Comparison of ENCODE assay signal across 28 cellular contexts in genomic region chr2:44398243-44398897, GRCh38. TPM values are rescaled to one million over a fixed set of nuclear protein-coding genes. Genes with fewer than 3 reads are reported as not detected.
DNase-seq lines count a peak whose midpoint lies in the region; ATAC-seq, FAIRE-seq and TF ChIP-seq lines count a peak whose summit lies in the region.
"Had no signal": no experiment of that assay in that cellular context is flagged by ENCODE, and none has a peak within 500 bp of the region (broad histone marks: within the 10 kb centered on the region; RNA-seq: fewer than 3 reads in every experiment).

No MANE protein-coding gene starts in this region.

- H2BK5ac ChIP-seq in mesenchymal stem cell (ENCODE audit: low read depth, low read length, poor library complexity, severe bottlenecking), result no peak overlapping the region

- ATAC-seq in K562 (no peak), HG02571 (IDR thresholded peaks at IDR 0.05; ENCODE audit: unreplicated experiment) (no peak)
- no peak for ATAC-seq in activated CD8-positive, alpha-beta memory T cell treated with anti-CD3 and anti-CD28 coated beads, Interleukin-2, amount 10 ng/mL, durations not matched to agents 7 days and 5 days
- ATAC-seq: activated CD4-positive, CD25-positive, alpha-beta regulatory T cell treated with anti-CD3 and anti-CD28 coated beads, Interleukin-2, amount 50 U/mL, for 24 hours; left cardiac atrium; stimulated activated effector memory CD8-positive, alpha-beta T cell treated with anti-CD3 and anti-CD28 coated beads, Interleukin-12 subunit alpha, Interleukin-12 subunit beta, amount 100 ng/mL, for 72 hours had no signal

- peaks cover 28% of the 10 kb centered on the region for H3K4me1 Mint-ChIP-seq in HFFc6 (ENCODE audit: low read depth)
- H3K4me1 Mint-ChIP-seq in activated CD8-positive, alpha-beta memory T cell treated with anti-CD3 and anti-CD28 coated beads, Interleukin-2, amount 10 ng/mL, durations not matched to agents 7 days and 5 days, result peaks cover 4% of the 10 kb centered on the region
- H3K4me1 Mint-ChIP-seq in activated T-helper 2 cell treated with anti-CD3 and anti-CD28 coated beads, Interferon-gamma antibody, Interleukin-2, Interleukin-4, amounts not matched to agents 10 μg/mL and 5 μg/mL and 100 μg/mL, durations not matched to agents 14 hours and 24 hours and 36 hours (ENCODE audit: low read depth), result no peaks in the 10 kb centered on the region
- H3K4me1 Mint-ChIP-seq: stimulated activated effector memory CD8-positive, alpha-beta T cell treated with anti-CD3 and anti-CD28 coated beads, Interleukin-12 subunit alpha, Interleukin-12 subunit beta, amount 100 ng/mL, for 72 hours had no signal

- no peaks in the 10 kb centered on the region for H3K4me1 ChIP-seq in K562 (replicated peaks in 1 of 2; ENCODE audit: control insufficient read depth in 2 of 2, insufficient read depth in 2 of 2, low read length in 2 of 2)
- H3K4me1 ChIP-seq in mesenchymal stem cell (ENCODE audit: control insufficient read depth, insufficient read depth, low read depth, low read length), result no peaks in the 10 kb centered on the region
- H3K4me1 ChIP-seq: suprapubic skin had no signal

- intact Hi-C loops in K562 (cut with micrococcal nuclease), result loop anchor here (5.0 kb wide), 1 partner anchor 574 kb away; no protein-coding TSS in a partner anchor
- intact Hi-C loops in activated T-helper 2 cell treated with anti-CD3 and anti-CD28 coated beads, Interferon-gamma antibody, Interleukin-2, Interleukin-4, amounts not matched to agents 10 μg/mL and 5 μg/mL and 100 μg/mL, durations not matched to agents 14 hours and 24 hours and 36 hours (cut with micrococcal nuclease), result no loop called here

- POLR2A ChIA-PET in K562 (lab: Yijun Ruan, JAX), result interaction anchor here (1.2 kb wide), 1 partner anchor 9 kb away, joined by 3 read pairs; no protein-coding TSS in a partner anchor

- no peak for TF ChIP-seq EP300 in K562 (IDR thresholded peaks at IDR 0.05; ENCODE audit: low read length)

- no peak overlapping the region for H2BK15ac ChIP-seq in mesenchymal stem cell (ENCODE audit: low read depth, poor library complexity, severe bottlenecking)

- no peaks in the 10 kb centered on the region for H3K9me3 Mint-ChIP-seq in HFFc6
- no peaks in the 10 kb centered on the region for H3K9me3 Mint-ChIP-seq in activated CD8-positive, alpha-beta memory T cell treated with anti-CD3 and anti-CD28 coated beads, Interleukin-2, amount 10 ng/mL, durations not matched to agents 7 days and 5 days (ENCODE audit: low read depth)
- H3K9me3 Mint-ChIP-seq in activated T-helper 2 cell treated with anti-CD3 and anti-CD28 coated beads, Interferon-gamma antibody, Interleukin-2, Interleukin-4, amounts not matched to agents 10 μg/mL and 5 μg/mL and 100 μg/mL, durations not matched to agents 14 hours and 24 hours and 36 hours, result no peaks in the 10 kb centered on the region
- H3K9me3 Mint-ChIP-seq: activated CD4-positive, alpha-beta memory T cell treated with anti-CD3 and anti-CD28 coated beads for 36 hours; dendritic cell treated with granulocyte-macrophage colony-stimulating factor and Interleukin-4, amounts not matched to agents 40 ng/mL and 50 ng/mL, for 4 days; stimulated activated effector memory CD8-positive, alpha-beta T cell treated with anti-CD3 and anti-CD28 coated beads, Interleukin-12 subunit alpha, Interleukin-12 subunit beta, amount 100 ng/mL, for 72 hours had no signal

- 67% methylated on average over 6 of the region's 6 CpGs for WGBS in K562 (ENCODE audit: insufficient coverage, low coverage, missing lambda C conversion rate)
- 84% methylated on average over 3 of the region's 6 CpGs for WGBS in mesenchymal stem cell

- H3K9ac ChIP-seq in K562 (ENCODE audit: insufficient read depth in 1 of 2, low read depth in 2 of 2, low read length in 2 of 2), result no peak overlapping the region
- peak overlapping the region; percentile 81 for H3K9ac ChIP-seq in mesenchymal stem cell (ENCODE audit: low read length)

- CTCF ChIA-PET in K562 (lab: Yijun Ruan, JAX; ENCODE audit: low intra/inter-chr PET ratio), result no interaction called here
- CTCF ChIA-PET in activated CD8-positive, alpha-beta memory T cell treated with anti-CD3 and anti-CD28 coated beads, Interleukin-2, amount 10 ng/mL, durations not matched to agents 7 days and 5 days (lab: Charles Lee), result no interaction called here

- no peak overlapping the region for H3K27ac ChIP-seq in K562 (ENCODE audit: extremely low read depth, low read depth, low read length)
- H3K27ac ChIP-seq in mesenchymal stem cell (ENCODE audit: low read length, poor library complexity, severe bottlenecking), result no peak overlapping the region
- H3K27ac ChIP-seq: neutrophil, suprapubic skin had no signal

- no peak overlapping the region for H3K18ac ChIP-seq in mesenchymal stem cell (ENCODE audit: low read depth in 1 of 2, low read length in 2 of 2)

- DNase-seq in AG09309 (ENCODE audit: low read depth), result no peak
- DNase-seq in HFFc6, result no peak
- no peak for DNase-seq in K562 (ENCODE audit: extremely low read depth in 1 of 4, low spot score in 3 of 4)
- no peak for DNase-seq in mesenchymal stem cell
- DNase-seq in activated CD8-positive, alpha-beta memory T cell treated with anti-CD3 and anti-CD28 coated beads, Interleukin-2, amount 10 ng/mL, durations not matched to agents 7 days and 5 days, result no peak
- DNase-seq in activated T-helper 2 cell treated with anti-CD3 and anti-CD28 coated beads, Interferon-gamma antibody, Interleukin-2, Interleukin-4, amounts not matched to agents 10 μg/mL and 5 μg/mL and 100 μg/mL, durations not matched to agents 14 hours and 24 hours and 36 hours (ENCODE audit: low spot score), result no peak
- DNase-seq in nucleus accumbens (lab: John Stamatoyannopoulos, UW), result no peak
- DNase-seq: activated CD4-positive, alpha-beta memory T cell treated with anti-CD3 and anti-CD28 coated beads for 36 hours; activated T-cell treated with anti-CD3 and anti-CD28 coated beads for 4 hours; C1 segment of cervical spinal cord; Calu3; HCEC 1CT; left cardiac atrium; NCI-H1436; NCI-H2107; NCI-H510A; NK-92 treated with Interleukin-12 subunit alpha and Interleukin-12 subunit beta, amount 100 ng/mL, for 24 hours; SHP77 treated with DMSO at 0.1 percent for 48 hours; stimulated activated CD4-positive, alpha-beta T cell treated with anti-CD3 and anti-CD28 coated beads, Interleukin-2, amount 100 ng/mL, for 24 hours had no signal

- no peak for FAIRE-seq in K562 (lab: Jason Lieb, UNC)
- FAIRE-seq: endometrium, urothelium cell line had no signal

- H2AFZ ChIP-seq in K562 (ENCODE audit: low read depth, low read length), result no peak overlapping the region
- no peak overlapping the region for H2AFZ ChIP-seq in mesenchymal stem cell (ENCODE audit: low read depth, low read length)

- H4K91ac ChIP-seq in mesenchymal stem cell (ENCODE audit: low read length), result no peak overlapping the region

- no peak overlapping the region for H2AK5ac ChIP-seq in mesenchymal stem cell (ENCODE audit: low read length, severe bottlenecking)

- H3K27me3 ChIP-seq in K562 (ENCODE audit: control insufficient read depth in 2 of 2, insufficient read depth in 2 of 2, low read length in 2 of 2) (no peaks in the 10 kb centered on the region), mesenchymal stem cell (ENCODE audit: control insufficient read depth in 1 of 2, insufficient read depth in 1 of 2, low read length in 2 of 2) (no peaks in the 10 kb centered on the region)
- H3K27me3 ChIP-seq: neutrophil, suprapubic skin had no signal

- H3K4ac ChIP-seq in mesenchymal stem cell (ENCODE audit: low read depth in 1 of 2, low read length in 2 of 2), result no peak overlapping the region

- H3K36me3 Mint-ChIP-seq in HFFc6 (ENCODE audit: low read depth), result no peaks in the 10 kb centered on the region
- H3K36me3 Mint-ChIP-seq in activated CD8-positive, alpha-beta memory T cell treated with anti-CD3 and anti-CD28 coated beads, Interleukin-2, amount 10 ng/mL, durations not matched to agents 7 days and 5 days, result peaks cover 3% of the 10 kb centered on the region
- peaks cover 1% of the 10 kb centered on the region for H3K36me3 Mint-ChIP-seq in activated T-helper 2 cell treated with anti-CD3 and anti-CD28 coated beads, Interferon-gamma antibody, Interleukin-2, Interleukin-4, amounts not matched to agents 10 μg/mL and 5 μg/mL and 100 μg/mL, durations not matched to agents 14 hours and 24 hours and 36 hours (ENCODE audit: low read depth)
- H3K36me3 Mint-ChIP-seq: stimulated activated effector memory CD8-positive, alpha-beta T cell treated with anti-CD3 and anti-CD28 coated beads, Interleukin-12 subunit alpha, Interleukin-12 subunit beta, amount 100 ng/mL, for 72 hours had no signal

- peaks cover 6% of the 10 kb centered on the region for H3K79me1 ChIP-seq in mesenchymal stem cell (replicated peaks; ENCODE audit: low read length, poor library complexity, severe bottlenecking)

- H3K27me3 Mint-ChIP-seq in HFFc6 (ENCODE audit: insufficient read depth), result no peaks in the 10 kb centered on the region; the same call in 1 of the 2 replicates
- H3K27me3 Mint-ChIP-seq in activated CD8-positive, alpha-beta memory T cell treated with anti-CD3 and anti-CD28 coated beads, Interleukin-2, amount 10 ng/mL, durations not matched to agents 7 days and 5 days, result no peaks in the 10 kb centered on the region
- H3K27me3 Mint-ChIP-seq in activated T-helper 2 cell treated with anti-CD3 and anti-CD28 coated beads, Interferon-gamma antibody, Interleukin-2, Interleukin-4, amounts not matched to agents 10 μg/mL and 5 μg/mL and 100 μg/mL, durations not matched to agents 14 hours and 24 hours and 36 hours (ENCODE audit: low read depth), result no peaks in the 10 kb centered on the region
- H3K27me3 Mint-ChIP-seq: activated CD4-positive, alpha-beta memory T cell treated with anti-CD3 and anti-CD28 coated beads for 36 hours; dendritic cell treated with granulocyte-macrophage colony-stimulating factor and Interleukin-4, amounts not matched to agents 40 ng/mL and 50 ng/mL, for 4 days had no signal

- no peaks in the 10 kb centered on the region for H3K9me1 ChIP-seq in K562 (ENCODE audit: control insufficient read depth, insufficient read depth, low read length)

- BruUV-seq in K562 (replicated peaks; lab: Mats Ljungman, UMichigan), result no TSS peak

- no peak overlapping the region for H4K8ac ChIP-seq in mesenchymal stem cell (ENCODE audit: low read length)

- no peak overlapping the region for H2BK120ac ChIP-seq in mesenchymal stem cell (ENCODE audit: low read depth, low read length)

- peak overlapping the region; percentile 26 for H3K4me3 ChIP-seq in AG09309 (ENCODE audit: control insufficient read depth, low read depth, low read length)
- no peak overlapping the region for H3K4me3 ChIP-seq in K562
- H3K4me3 ChIP-seq in mesenchymal stem cell (ENCODE audit: insufficient read depth in 1 of 2, low read depth in 1 of 2, low read length in 2 of 2), result peak overlapping the region in 1 of 2 experiments; percentile 73
- H3K4me3 ChIP-seq: smooth muscle cell, suprapubic skin had no signal

- H3K9me3 ChIP-seq in K562 (replicated peaks; ENCODE audit: control insufficient read depth, insufficient read depth, low read depth, low read length), result no peaks in the 10 kb centered on the region
- H3K9me3 ChIP-seq in mesenchymal stem cell (ENCODE audit: control insufficient read depth, low read length), result no peaks in the 10 kb centered on the region
- H3K9me3 ChIP-seq: neutrophil, suprapubic skin had no signal

- TF ChIP-seq POLR2A in K562 (conservative IDR thresholded peaks at IDR 0.05), result no peak

- H3K27ac Mint-ChIP-seq in HFFc6, result peak overlapping the region; percentile 58; the same call in 1 of the 2 replicates
- no peak overlapping the region for H3K27ac Mint-ChIP-seq in activated CD8-positive, alpha-beta memory T cell treated with anti-CD3 and anti-CD28 coated beads, Interleukin-2, amount 10 ng/mL, durations not matched to agents 7 days and 5 days
- H3K27ac Mint-ChIP-seq in activated T-helper 2 cell treated with anti-CD3 and anti-CD28 coated beads, Interferon-gamma antibody, Interleukin-2, Interleukin-4, amounts not matched to agents 10 μg/mL and 5 μg/mL and 100 μg/mL, durations not matched to agents 14 hours and 24 hours and 36 hours, result no peak overlapping the region
- H3K27ac Mint-ChIP-seq: activated CD4-positive, alpha-beta memory T cell treated with anti-CD3 and anti-CD28 coated beads for 36 hours; dendritic cell treated with granulocyte-macrophage colony-stimulating factor and Interleukin-4, amounts not matched to agents 40 ng/mL and 50 ng/mL, for 4 days; stimulated activated effector memory CD8-positive, alpha-beta T cell treated with anti-CD3 and anti-CD28 coated beads, Interleukin-12 subunit alpha, Interleukin-12 subunit beta, amount 100 ng/mL, for 72 hours had no signal

- H3K23ac ChIP-seq in mesenchymal stem cell (ENCODE audit: low read length in 2 of 2), result no peak overlapping the region

- no peak for TF ChIP-seq RAD21 in K562 (CRISPR knock-in tag; conservative IDR thresholded peaks at IDR 0.05 in 1 of 2, IDR thresholded peaks at IDR 0.05 in 1 of 2)

- peak overlapping the region; percentile 86 for H3K4me3 Mint-ChIP-seq in HFFc6
- H3K4me3 Mint-ChIP-seq in activated CD8-positive, alpha-beta memory T cell treated with anti-CD3 and anti-CD28 coated beads, Interleukin-2, amount 10 ng/mL, durations not matched to agents 7 days and 5 days, result no peak overlapping the region
- no peak overlapping the region for H3K4me3 Mint-ChIP-seq in activated T-helper 2 cell treated with anti-CD3 and anti-CD28 coated beads, Interferon-gamma antibody, Interleukin-2, Interleukin-4, amounts not matched to agents 10 μg/mL and 5 μg/mL and 100 μg/mL, durations not matched to agents 14 hours and 24 hours and 36 hours (ENCODE audit: low read depth)
- H3K4me3 Mint-ChIP-seq: activated CD4-positive, alpha-beta memory T cell treated with anti-CD3 and anti-CD28 coated beads for 36 hours; dendritic cell treated with granulocyte-macrophage colony-stimulating factor and Interleukin-4, amounts not matched to agents 40 ng/mL and 50 ng/mL, for 4 days; stimulated activated effector memory CD8-positive, alpha-beta T cell treated with anti-CD3 and anti-CD28 coated beads, Interleukin-12 subunit alpha, Interleukin-12 subunit beta, amount 100 ng/mL, for 72 hours had no signal

- H3K79me2 ChIP-seq in K562 (ENCODE audit: control insufficient read depth, insufficient read depth, low read length), result no peaks in the 10 kb centered on the region

- H4K20me1 ChIP-seq in K562 (replicated peaks; ENCODE audit: control insufficient read depth, insufficient read depth, low read length), result no peaks in the 10 kb centered on the region

- no peaks in the 10 kb centered on the region for H3K36me3 ChIP-seq in K562 (ENCODE audit: control insufficient read depth, insufficient read depth, low read length)
- no peaks in the 10 kb centered on the region for H3K36me3 ChIP-seq in mesenchymal stem cell (ENCODE audit: control insufficient read depth in 1 of 2, insufficient read depth in 2 of 2, low read depth in 1 of 2, low read length in 2 of 2)
- H3K36me3 ChIP-seq: neutrophil, suprapubic skin had no signal

- no peak overlapping the region for H2BK12ac ChIP-seq in mesenchymal stem cell (ENCODE audit: low read length in 2 of 2)

- in situ Hi-C loops in K562 (cut with MboI), result no loop called here

- H3K14ac ChIP-seq in mesenchymal stem cell (ENCODE audit: low read length in 2 of 2), result no peak overlapping the region

- TF ChIP-seq CTCF in AG09309 (IDR thresholded peaks at IDR 0.05; ENCODE audit: control insufficient read depth, insufficient read depth, low read depth, low read length, missing control alignments), result no peak
- no peak for TF ChIP-seq CTCF in HFFc6 (IDR thresholded peaks at IDR 0.05)
- no peak for TF ChIP-seq CTCF in K562 (IDR thresholded peaks at IDR 0.05 in 2 of 3, conservative IDR thresholded peaks at IDR 0.05 in 1 of 3; ENCODE audit: insufficient read depth in 2 of 3, low read depth in 1 of 3, low read length in 3 of 3)

- H3K4me2 ChIP-seq in K562 (ENCODE audit: insufficient read depth, low read length) (no peak overlapping the region), mesenchymal stem cell (ENCODE audit: low read length, poor library complexity, severe bottlenecking) (no peak overlapping the region)
- H3K4me2 ChIP-seq: smooth muscle cell had no signal

RNA-seq across cellular contexts. Expression of gene CAMKMT, which starts 36.6 kb away (rescaled TPM):
- 1 to 10 TPM; 5.1 to 8.6 (median 7.0) TPM for total RNA-seq in HFFc6 (2021; fragmentation: NEBNext Ultra II Directional; extraction: Animal tissue kit (Norgen Biotek cat#: 25700))
- total RNA-seq in K562 (2011; cell fraction: chromatin; rRNA removed; ENCODE audit: low replicate concordance), result 22.9 and 51.6 TPM in 2 replicates
- total RNA-seq in K562 (2011; cell fraction: nucleolus; rRNA removed), result 16.5 and 18.6 TPM in 2 replicates
- 28.8 and 48.7 TPM in 2 replicates for total RNA-seq in K562 (2011; cell fraction: nucleoplasm; rRNA removed)
- total RNA-seq in K562 (2014; rRNA removed) (5.2 and 13.3 TPM in 2 replicates), K562 (2014; rRNA removed; fragmentation: Illumina TruSeq; extraction: Trizol) (9.7 and 10.0 TPM in 2 replicates), K562 (2015; rRNA removed; fragmentation: Illumina TruSeq; extraction: Trizol) (6.6 and 7.4 TPM in 2 replicates), K562 (2021) (8.5 and 8.8 TPM in 2 replicates)
- polyA plus RNA-seq in K562 (2011; rRNA removed) (8.7 and 15.3 TPM in 2 replicates), K562 (2014; fragmentation: Illumina TruSeq; extraction: Trizol) (7.6 and 8.8 TPM in 2 replicates), K562 (2014; fragmentation: Nextera tagmentation; extraction: Ambion mirVana) (1 to 10 TPM; 1.6 to 1.8 TPM), K562 (2014; rRNA removed) (7.3 and 8.6 TPM in 2 replicates)
- 2.9 and 7.0 TPM in 2 replicates for polyA plus RNA-seq in K562 (2011; cell fraction: cytosol; rRNA removed)
- polyA plus RNA-seq in K562 (2011; cell fraction: nucleus; rRNA removed), result 8.6 TPM in 2 replicates
- polyA plus RNA-seq in K562 (2012), result 6.3 and 7.5 TPM in 2 replicates
- 16.1 and 18.8 TPM in 2 replicates for polyA minus RNA-seq in K562 (2011; rRNA and poly(A)+ RNA removed)
- polyA minus RNA-seq in K562 (2011; cell fraction: cytosol; rRNA and poly(A)+ RNA removed), result 5.5 and 6.3 TPM in 2 replicates
- polyA minus RNA-seq in K562 (2011; cell fraction: nucleus; rRNA and poly(A)+ RNA removed), result 27.3 and 41.9 TPM in 2 replicates
- 6.0 TPM for polyA plus RNA-seq in mesenchymal stem cell (2013, experiment 1 of 2)
- polyA plus RNA-seq in mesenchymal stem cell (2013, experiment 2 of 2), result 5.7 TPM
- 10 to 100 TPM; 12.8 to 13.3 TPM for total RNA-seq in activated CD8-positive, alpha-beta memory T cell treated with anti-CD3 and anti-CD28 coated beads, Interleukin-2, amount 10 ng/mL, durations not matched to agents 7 days and 5 days
- total RNA-seq in activated T-helper 2 cell treated with anti-CD3 and anti-CD28 coated beads, Interferon-gamma antibody, Interleukin-2, Interleukin-4, amounts not matched to agents 10 μg/mL and 5 μg/mL and 100 μg/mL, durations not matched to agents 14 hours and 24 hours and 36 hours, result 11.2 TPM in 2 replicates

RNA-seq across cellular contexts. Expression of gene PREPL, which starts 37.1 kb away (rescaled TPM):
- total RNA-seq in HFFc6 (2021; fragmentation: NEBNext Ultra II Directional; extraction: Animal tissue kit (Norgen Biotek cat#: 25700)), result 10 to 100 TPM; 51.5 to 67.1 (median 55.6) TPM
- total RNA-seq in K562 (2011; cell fraction: chromatin; rRNA removed; ENCODE audit: low replicate concordance), result 31.9 and 111 TPM in 2 replicates
- total RNA-seq in K562 (2011; cell fraction: nucleolus; rRNA removed), result 14.8 and 23.8 TPM in 2 replicates
- total RNA-seq in K562 (2011; cell fraction: nucleoplasm; rRNA removed), result 47.1 and 80.1 TPM in 2 replicates
- total RNA-seq in K562 (2014; rRNA removed), result 19.7 and 24.1 TPM in 2 replicates
- 34.5 and 38.5 TPM in 2 replicates for total RNA-seq in K562 (2014; rRNA removed; fragmentation: Illumina TruSeq; extraction: Trizol)
- total RNA-seq in K562 (2015; rRNA removed; fragmentation: Illumina TruSeq; extraction: Trizol), result 25.3 and 26.9 TPM in 2 replicates
- 31.2 and 31.8 TPM in 2 replicates for total RNA-seq in K562 (2021)
- polyA plus RNA-seq in K562 (2011; rRNA removed), result 48.0 and 58.9 TPM in 2 replicates
- 9.4 and 20.7 TPM in 2 replicates for polyA plus RNA-seq in K562 (2011; cell fraction: cytosol; rRNA removed)
- polyA plus RNA-seq in K562 (2011; cell fraction: nucleus; rRNA removed), result 40.9 and 70.4 TPM in 2 replicates
- polyA plus RNA-seq in K562 (2012), result 19.6 and 40.4 TPM in 2 replicates
- 32.5 and 42.4 TPM in 2 replicates for polyA plus RNA-seq in K562 (2014; fragmentation: Illumina TruSeq; extraction: Trizol)
- 10 to 100 TPM; 11.6 to 27.2 TPM for polyA plus RNA-seq in K562 (2014; fragmentation: Nextera tagmentation; extraction: Ambion mirVana)
- 24.3 and 26.7 TPM in 2 replicates for polyA plus RNA-seq in K562 (2014; rRNA removed)
- 59.9 and 61.1 TPM in 2 replicates for polyA minus RNA-seq in K562 (2011; rRNA and poly(A)+ RNA removed)
- polyA minus RNA-seq in K562 (2011; cell fraction: cytosol; rRNA and poly(A)+ RNA removed), result 19.4 and 25.0 TPM in 2 replicates
- 21.3 and 44.3 TPM in 2 replicates for polyA minus RNA-seq in K562 (2011; cell fraction: nucleus; rRNA and poly(A)+ RNA removed)
- polyA plus RNA-seq in mesenchymal stem cell (2013, experiment 1 of 2), result 26.1 TPM
- 26.0 TPM for polyA plus RNA-seq in mesenchymal stem cell (2013, experiment 2 of 2)
- 10 to 100 TPM; 20.0 to 23.8 TPM for total RNA-seq in activated CD8-positive, alpha-beta memory T cell treated with anti-CD3 and anti-CD28 coated beads, Interleukin-2, amount 10 ng/mL, durations not matched to agents 7 days and 5 days
- 29.7 and 30.1 TPM in 2 replicates for total RNA-seq in activated T-helper 2 cell treated with anti-CD3 and anti-CD28 coated beads, Interferon-gamma antibody, Interleukin-2, Interleukin-4, amounts not matched to agents 10 μg/mL and 5 μg/mL and 100 μg/mL, durations not matched to agents 14 hours and 24 hours and 36 hours
